1 cellular context compared by ENCODE assay signal in the genomic region with DNA sequence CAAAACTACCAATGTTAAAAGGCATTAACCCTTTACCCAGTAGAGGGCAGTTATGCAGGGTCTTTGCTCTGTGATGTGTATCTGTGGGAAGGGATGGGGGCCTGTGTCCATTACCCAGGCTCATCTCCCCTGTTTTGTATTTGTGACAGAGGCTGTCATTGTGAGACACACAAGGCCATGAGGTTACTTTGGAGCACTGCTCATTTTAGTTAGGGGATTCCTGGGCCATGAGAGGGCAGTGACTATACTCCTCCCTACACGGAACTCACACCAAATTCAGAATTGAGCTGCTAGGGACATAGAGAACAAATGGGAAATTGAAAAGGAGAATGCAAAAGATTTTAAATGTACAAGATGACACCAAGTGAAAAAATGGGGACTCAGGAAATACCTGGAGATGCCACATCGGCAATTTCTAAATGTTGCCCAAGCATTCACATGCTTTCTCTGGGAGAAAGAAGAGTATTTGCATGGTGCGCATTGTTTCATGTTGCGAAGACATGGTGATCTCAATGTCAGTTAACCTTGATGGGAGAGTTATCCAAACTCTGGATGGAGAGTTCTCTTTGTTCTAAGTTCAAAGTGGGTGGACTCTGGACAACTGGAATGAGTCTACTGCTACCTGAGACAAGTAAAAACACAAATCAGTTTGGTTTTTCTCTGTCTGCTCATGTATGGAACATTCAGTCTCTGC.
A peak's percentile ranks its signal among the peaks of the same experiment; 100 is the strongest.
TF ChIP-seq lines count a peak whose summit lies in the region.

No MANE protein-coding gene starts in this region.

TF ChIP-seq in HepG2, 621 proteins besides CTCF, POLR2A, EP300 and RAD21 (continued from another document and continues in another):
- TF ChIP-seq ZNF281 (CRISPR knock-in tag; IDR thresholded peaks at IDR 0.05; ENCODE audit: borderline replicate concordance) (no peak), ZBTB10 (CRISPR knock-in tag; IDR thresholded peaks at IDR 0.05; ENCODE audit: borderline replicate concordance) (no peak), TBP (CRISPR knock-in tag; IDR thresholded peaks at IDR 0.05) (no peak), ZNF510 (CRISPR knock-in tag; IDR thresholded peaks at IDR 0.05; ENCODE audit: low read depth) (no peak), ZNF839 (CRISPR knock-in tag; IDR thresholded peaks at IDR 0.05; ENCODE audit: borderline replicate concordance) (no peak), STAG1 (CRISPR knock-in tag; IDR thresholded peaks at IDR 0.05) (no peak), MED8 (CRISPR knock-in tag; IDR thresholded peaks at IDR 0.05; ENCODE audit: insufficient replicate concordance) (no peak), HNF4G (IDR thresholded peaks at IDR 0.05; ENCODE audit: borderline replicate concordance, low read depth, low read length) (peak; percentile 36; the same call in 1 of the 2 replicates), HNF4G (CRISPR knock-in tag; IDR thresholded peaks at IDR 0.05; ENCODE audit: borderline replicate concordance, low read depth) (no peak), MBNL3 (CRISPR knock-in tag; conservative IDR thresholded peaks at IDR 0.05) (no peak), SNAI1 (CRISPR knock-in tag; IDR thresholded peaks at IDR 0.05; ENCODE audit: borderline replicate concordance) (no peak), THRA (CRISPR knock-in tag; IDR thresholded peaks at IDR 0.05; ENCODE audit: borderline replicate concordance) (0 out of 2 replicates have a peak, but pooled peaks have one; percentile 14), FOXC1 (CRISPR knock-in tag; IDR thresholded peaks at IDR 0.05; ENCODE audit: borderline replicate concordance) (no peak), TFAP4 (IDR thresholded peaks at IDR 0.05; ENCODE audit: borderline replicate concordance, low read depth) (no peak), ZNF691 (CRISPR knock-in tag; IDR thresholded peaks at IDR 0.05; ENCODE audit: borderline replicate concordance, low read depth) (0 out of 2 replicates have a peak, but pooled peaks have one; percentile 24), ZNF746 (CRISPR knock-in tag; IDR thresholded peaks at IDR 0.05) (no peak), NR1H2 (CRISPR knock-in tag; IDR thresholded peaks at IDR 0.05; ENCODE audit: borderline replicate concordance, low read depth) (no peak), GZF1 (CRISPR knock-in tag; IDR thresholded peaks at IDR 0.05) (no peak), ZNF280B (CRISPR knock-in tag; IDR thresholded peaks at IDR 0.05; ENCODE audit: borderline replicate concordance) (no peak), SP140L (CRISPR knock-in tag; IDR thresholded peaks at IDR 0.05; ENCODE audit: borderline replicate concordance) (no peak), ZNF747 (CRISPR knock-in tag; IDR thresholded peaks at IDR 0.05; ENCODE audit: borderline replicate concordance) (no peak), SOX13 (IDR thresholded peaks at IDR 0.05) (peak; percentile 66), SOX13 (CRISPR knock-in tag; conservative IDR thresholded peaks at IDR 0.05 in 1 of 2, IDR thresholded peaks at IDR 0.05 in 1 of 2) (peak in 1 of 2 experiments; percentile 95; a peak in 2 of 4 replicates), IKZF1 (IDR thresholded peaks at IDR 0.05) (no peak), MAFK (conservative IDR thresholded peaks at IDR 0.05 in 1 of 2, IDR thresholded peaks at IDR 0.05 in 1 of 2; ENCODE audit: low read length in 2 of 2) (peak; percentile 77 to 87), ZEB1 (IDR thresholded peaks at IDR 0.05; ENCODE audit: insufficient replicate concordance, low read depth) (no peak), FOXO1 (CRISPR knock-in tag; IDR thresholded peaks at IDR 0.05) (no peak), TAF1 (CRISPR knock-in tag; IDR thresholded peaks at IDR 0.05) (no peak), ZNF350 (CRISPR knock-in tag; IDR thresholded peaks at IDR 0.05; ENCODE audit: borderline replicate concordance, low read depth) (no peak), ZNF142 (CRISPR knock-in tag; IDR thresholded peaks at IDR 0.05) (no peak), BRCA1 (CRISPR knock-in tag; IDR thresholded peaks at IDR 0.05) (no peak)
- TF ChIP-seq, protein P1, sequence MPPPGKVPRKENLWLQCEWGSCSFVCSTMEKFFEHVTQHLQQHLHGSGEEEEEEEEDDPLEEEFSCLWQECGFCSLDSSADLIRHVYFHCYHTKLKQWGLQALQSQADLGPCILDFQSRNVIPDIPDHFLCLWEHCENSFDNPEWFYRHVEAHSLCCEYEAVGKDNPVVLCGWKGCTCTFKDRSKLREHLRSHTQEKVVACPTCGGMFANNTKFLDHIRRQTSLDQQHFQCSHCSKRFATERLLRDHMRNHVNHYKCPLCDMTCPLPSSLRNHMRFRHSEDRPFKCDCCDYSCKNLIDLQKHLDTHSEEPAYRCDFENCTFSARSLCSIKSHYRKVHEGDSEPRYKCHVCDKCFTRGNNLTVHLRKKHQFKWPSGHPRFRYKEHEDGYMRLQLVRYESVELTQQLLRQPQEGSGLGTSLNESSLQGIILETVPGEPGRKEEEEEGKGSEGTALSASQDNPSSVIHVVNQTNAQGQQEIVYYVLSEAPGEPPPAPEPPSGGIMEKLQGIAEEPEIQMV (CRISPR knock-in tag; IDR thresholded peaks at IDR 0.05; ENCODE audit: low read depth), result no peak
- TF ChIP-seq, protein P2, sequence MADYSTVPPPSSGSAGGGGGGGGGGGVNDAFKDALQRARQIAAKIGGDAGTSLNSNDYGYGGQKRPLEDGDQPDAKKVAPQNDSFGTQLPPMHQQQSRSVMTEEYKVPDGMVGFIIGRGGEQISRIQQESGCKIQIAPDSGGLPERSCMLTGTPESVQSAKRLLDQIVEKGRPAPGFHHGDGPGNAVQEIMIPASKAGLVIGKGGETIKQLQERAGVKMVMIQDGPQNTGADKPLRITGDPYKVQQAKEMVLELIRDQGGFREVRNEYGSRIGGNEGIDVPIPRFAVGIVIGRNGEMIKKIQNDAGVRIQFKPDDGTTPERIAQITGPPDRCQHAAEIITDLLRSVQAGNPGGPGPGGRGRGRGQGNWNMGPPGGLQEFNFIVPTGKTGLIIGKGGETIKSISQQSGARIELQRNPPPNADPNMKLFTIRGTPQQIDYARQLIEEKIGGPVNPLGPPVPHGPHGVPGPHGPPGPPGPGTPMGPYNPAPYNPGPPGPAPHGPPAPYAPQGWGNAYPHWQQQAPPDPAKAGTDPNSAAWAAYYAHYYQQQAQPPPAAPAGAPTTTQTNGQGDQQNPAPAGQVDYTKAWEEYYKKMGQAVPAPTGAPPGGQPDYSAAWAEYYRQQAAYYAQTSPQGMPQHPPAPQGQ (CRISPR knock-in tag; IDR thresholded peaks at IDR 0.05; ENCODE audit: borderline replicate concordance), result no peak
